In genomic region chr4:139083533-139084424, GRCh38 we compare ENCODE assay signal across 1 cellular context.
TF ChIP-seq lines count a peak whose summit lies in the region.

No MANE protein-coding gene starts in this region.

TF ChIP-seq in HepG2, 621 proteins besides CTCF, POLR2A, EP300 and RAD21 (continued from another document and continues in another):
- TF ChIP-seq REST (IDR thresholded peaks at IDR 0.05; ENCODE audit: borderline replicate concordance in 1 of 2, low read depth in 1 of 2, low read length in 2 of 2) (no peak), PLSCR1 (CRISPR knock-in tag; IDR thresholded peaks at IDR 0.05; ENCODE audit: borderline replicate concordance) (no peak), XBP1 (CRISPR knock-in tag; IDR thresholded peaks at IDR 0.05) (0 out of 2 replicates have a peak, but pooled peaks have one; percentile 20), LCORL (IDR thresholded peaks at IDR 0.05) (no peak), LCORL (CRISPR knock-in tag; IDR thresholded peaks at IDR 0.05) (peak; percentile 80), MTERF4 (CRISPR knock-in tag; IDR thresholded peaks at IDR 0.05) (no peak), GZF1 (CRISPR knock-in tag; IDR thresholded peaks at IDR 0.05) (peak; percentile 64; the same call in 1 of the 2 replicates), JUN (CRISPR knock-in tag; IDR thresholded peaks at IDR 0.05) (no peak), ZNF775 (CRISPR knock-in tag; IDR thresholded peaks at IDR 0.05; ENCODE audit: borderline replicate concordance) (no peak), ONECUT2 (CRISPR knock-in tag; IDR thresholded peaks at IDR 0.05) (0 out of 2 replicates have a peak, but pooled peaks have one; percentile 20), ZBTB20 (CRISPR knock-in tag; IDR thresholded peaks at IDR 0.05; ENCODE audit: borderline replicate concordance, low read depth) (peak; percentile 47), ZNF160 (CRISPR knock-in tag; IDR thresholded peaks at IDR 0.05) (0 out of 2 replicates have a peak, but pooled peaks have one; percentile 25), CBX1 (IDR thresholded peaks at IDR 0.05; ENCODE audit: low read depth) (peak; percentile 69), LRRFIP1 (CRISPR knock-in tag; conservative IDR thresholded peaks at IDR 0.05) (no peak), ZNF282 (IDR thresholded peaks at IDR 0.05; ENCODE audit: partially characterized antibody) (no peak), RFX5 (IDR thresholded peaks at IDR 0.05; ENCODE audit: low read depth, low read length) (no peak), SP5 (CRISPR knock-in tag; IDR thresholded peaks at IDR 0.05; ENCODE audit: borderline replicate concordance, low read depth) (no peak; the same call in 1 of the 2 replicates), ZNF709 (CRISPR knock-in tag; IDR thresholded peaks at IDR 0.05) (peak; percentile 57; the same call in 1 of the 2 replicates), SAFB2 (CRISPR knock-in tag; IDR thresholded peaks at IDR 0.05; ENCODE audit: borderline replicate concordance, low read depth) (peak; percentile 85; the same call in 1 of the 2 replicates), HOMEZ (CRISPR knock-in tag; IDR thresholded peaks at IDR 0.05; ENCODE audit: low read depth) (0 out of 2 replicates have a peak, but pooled peaks have one; percentile 32), ZNF768 (CRISPR knock-in tag; IDR thresholded peaks at IDR 0.05) (peak; percentile 67), ZSCAN5A (CRISPR knock-in tag; IDR thresholded peaks at IDR 0.05; ENCODE audit: borderline replicate concordance) (no peak; the same call in 1 of the 2 replicates), RXRA (CRISPR knock-in tag; IDR thresholded peaks at IDR 0.05) (peak; percentile 62; the same call in 1 of the 2 replicates), HOXA9 (CRISPR knock-in tag; IDR thresholded peaks at IDR 0.05; ENCODE audit: borderline replicate concordance) (peak; percentile 64; the same call in 1 of the 2 replicates), ZNF576 (CRISPR knock-in tag; IDR thresholded peaks at IDR 0.05) (no peak), ARNT2 (CRISPR knock-in tag; IDR thresholded peaks at IDR 0.05; ENCODE audit: low read depth) (peak; percentile 74), ZNF451 (CRISPR knock-in tag; IDR thresholded peaks at IDR 0.05) (no peak), BCL6 (CRISPR knock-in tag; IDR thresholded peaks at IDR 0.05) (0 out of 2 replicates have a peak, but pooled peaks have one; percentile 5), ZNF781 (CRISPR knock-in tag; IDR thresholded peaks at IDR 0.05; ENCODE audit: borderline replicate concordance, not compliant biosample characterization) (no peak), ZBED4 (CRISPR knock-in tag; IDR thresholded peaks at IDR 0.05; ENCODE audit: borderline replicate concordance) (peak; percentile 18; the same call in 1 of the 2 replicates), ZNF746 (CRISPR knock-in tag; IDR thresholded peaks at IDR 0.05) (no peak), REPIN1 (CRISPR knock-in tag; IDR thresholded peaks at IDR 0.05; ENCODE audit: borderline replicate concordance, low read depth) (0 out of 2 replicates have a peak, but pooled peaks have one; percentile 67), HDAC1 (CRISPR knock-in tag; IDR thresholded peaks at IDR 0.05) (peak; percentile 90), POGK (CRISPR knock-in tag; conservative IDR thresholded peaks at IDR 0.05) (peak; percentile 86), ZNF589 (CRISPR knock-in tag; conservative IDR thresholded peaks at IDR 0.05) (peak; percentile 68; the same call in 1 of the 2 replicates), ZNF20 (CRISPR knock-in tag; IDR thresholded peaks at IDR 0.05) (0 out of 2 replicates have a peak, but pooled peaks have one; percentile 49), MXD3 (CRISPR knock-in tag; IDR thresholded peaks at IDR 0.05) (peak; percentile 60; the same call in 1 of the 2 replicates), ZNF776 (CRISPR knock-in tag; IDR thresholded peaks at IDR 0.05) (0 out of 2 replicates have a peak, but pooled peaks have one; percentile 51), NFYC (CRISPR knock-in tag; IDR thresholded peaks at IDR 0.05) (0 out of 2 replicates have a peak, but pooled peaks have one; percentile 36), GABPB1 (CRISPR knock-in tag; IDR thresholded peaks at IDR 0.05) (peak; percentile 89), CSRNP1 (CRISPR knock-in tag; IDR thresholded peaks at IDR 0.05) (no peak)
